8 cellular contexts compared by ENCODE assay signal in genomic region chr3:114706591-114707224, GRCh38.
DNase-seq lines count a peak whose midpoint lies in the region; ATAC-seq and TF ChIP-seq lines count a peak whose summit lies in the region.

No MANE protein-coding gene starts in this region.

- TF ChIP-seq CTCF in GM13977 (IDR thresholded peaks at IDR 0.05; ENCODE audit: extremely low read depth, insufficient read depth, missing control alignments) = no peak
- TF ChIP-seq CTCF in liver (IDR thresholded peaks at IDR 0.05; ENCODE audit: low read depth, low read length, missing input control) = no peak

- no peaks in the 10 kb centered on the region for H3K9me3 Mint-ChIP-seq in activated T-cell treated with anti-CD3 and anti-CD28 coated beads, Interleukin-2, amount 50 U/mL, for 24 hours

- H3K27ac ChIP-seq in liver (ENCODE audit: low read depth in 1 of 2, low read length in 2 of 2) = peak overlapping the region; percentile 80 to 87

- peak overlapping the region; percentile 8 to 64 for H3K9ac ChIP-seq in liver (ENCODE audit: low read depth in 1 of 2, low read length in 2 of 2)

- peak; percentile 62 for ATAC-seq in HG02981 (IDR thresholded peaks at IDR 0.05; ENCODE audit: unreplicated experiment)

- H3K4me3 Mint-ChIP-seq in activated T-cell treated with anti-CD3 and anti-CD28 coated beads, Interleukin-2, amount 50 U/mL, for 24 hours = no peak overlapping the region

- no peaks in the 10 kb centered on the region for H3K27me3 Mint-ChIP-seq in activated T-cell treated with anti-CD3 and anti-CD28 coated beads, Interleukin-2, amount 50 U/mL, for 24 hours

- H3K4me1 Mint-ChIP-seq in activated T-cell treated with anti-CD3 and anti-CD28 coated beads, Interleukin-2, amount 50 U/mL, for 24 hours (ENCODE audit: low read depth) = peaks cover 24% of the 10 kb centered on the region

- H3K27ac Mint-ChIP-seq in activated T-cell treated with anti-CD3 and anti-CD28 coated beads, Interleukin-2, amount 50 U/mL, for 24 hours = peak overlapping the region; percentile 9

- H3K9me3 ChIP-seq in liver (ENCODE audit: control insufficient read depth in 4 of 4, low read length in 3 of 4) = no peaks in the 10 kb centered on the region

- peak; percentile 36 for DNase-seq in GM13977 (ENCODE audit: low spot score)
- no peak for DNase-seq in activated T-cell treated with anti-CD3 and anti-CD28 coated beads, Interleukin-2, amount 50 U/mL, for 24 hours
- no peak for DNase-seq in NCI-H187 treated with DMSO at 0.1 percent for 48 hours (lab: John Stamatoyannopoulos, UW)
- no peak for DNase-seq in NCI-H510A (lab: John Stamatoyannopoulos, UW)
- no peak for DNase-seq in NCI-H1092 (lab: John Stamatoyannopoulos, UW)
- DNase-seq in NCI-H82 (lab: John Stamatoyannopoulos, UW) = no peak

- peaks cover under 1% of the 10 kb centered on the region for H3K36me3 Mint-ChIP-seq in activated T-cell treated with anti-CD3 and anti-CD28 coated beads, Interleukin-2, amount 50 U/mL, for 24 hours (ENCODE audit: low read depth)

- in situ Hi-C loops in GM13977 (cut with MboI; ENCODE audit: low pct_unique_long_range_greater_than_20kb, low sequenced_read_pairs, unreplicated experiment) = no loop called here

- TF ChIP-seq RAD21 in liver (IDR thresholded peaks at IDR 0.05) = peak; percentile 64 to 67

- peaks cover 0 to 4% (median 0%) of the 10 kb centered on the region in 4 donors for H3K36me3 ChIP-seq in liver (ENCODE audit: control insufficient read depth in 4 of 4, insufficient read depth in 3 of 4, low read depth in 1 of 4, low read length in 3 of 4)

- 46% methylated on average over 3 of the region's 3 CpGs for WGBS in liver

- H3K27me3 ChIP-seq in liver (ENCODE audit: control insufficient read depth in 4 of 4, insufficient read depth in 4 of 4, low read length in 3 of 4) = no peaks in the 10 kb centered on the region

- H3K4me3 ChIP-seq in liver (ENCODE audit: low read depth in 1 of 3, low read length in 3 of 3) = no peak overlapping the region

- peaks cover 6 to 55% (median 14%) of the 10 kb centered on the region in 4 donors for H3K4me1 ChIP-seq in liver (ENCODE audit: control insufficient read depth in 4 of 4, insufficient read depth in 4 of 4, low read length in 3 of 4)

TF ChIP-seq in liver, 16 proteins besides CTCF, POLR2A, EP300 and RAD21:
- TF ChIP-seq YY1 (IDR thresholded peaks at IDR 0.05) (peak; percentile 49), TAF1 (conservative IDR thresholded peaks at IDR 0.05) (no peak), REST (IDR thresholded peaks at IDR 0.05) (peak; percentile 75), NR2F2 (IDR thresholded peaks at IDR 0.05) (peak; percentile 80), SP1 (IDR thresholded peaks at IDR 0.05) (peak; percentile 52), RXRA (IDR thresholded peaks at IDR 0.05) (peak; percentile 93 to 97), FOXA1 (IDR thresholded peaks at IDR 0.05) (peak; percentile 94), HNF4A (conservative IDR thresholded peaks at IDR 0.05) (peak; percentile 80 to 89), ATF3 (IDR thresholded peaks at IDR 0.05) (peak; percentile 91), ZBTB33 (IDR thresholded peaks at IDR 0.05) (peak; percentile 60), HNF4G (IDR thresholded peaks at IDR 0.05) (no peak), JUND (IDR thresholded peaks at IDR 0.05) (peak; percentile 95 to 99), EGR1 (IDR thresholded peaks at IDR 0.05; ENCODE audit: low read depth in 2 of 2) (no peak), FOXA2 (IDR thresholded peaks at IDR 0.05) (peak; percentile 94), GABPA (IDR thresholded peaks at IDR 0.05 in 1 of 2, conservative IDR thresholded peaks at IDR 0.05 in 1 of 2) (no peak)
- TF ChIP-seq, protein P1, sequence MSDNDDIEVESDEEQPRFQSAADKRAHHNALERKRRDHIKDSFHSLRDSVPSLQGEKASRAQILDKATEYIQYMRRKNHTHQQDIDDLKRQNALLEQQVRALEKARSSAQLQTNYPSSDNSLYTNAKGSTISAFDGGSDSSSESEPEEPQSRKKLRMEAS (IDR thresholded peaks at IDR 0.05) = peak; percentile 64
